In genomic region chr12:67758119-67758873, GRCh38 we compare ENCODE assay signal across 11 cellular contexts.
DNase-seq lines count a peak whose midpoint lies in the region; ATAC-seq, FAIRE-seq and TF ChIP-seq lines count a peak whose summit lies in the region.
"Had no signal": no experiment of that assay in that cellular context is flagged by ENCODE, and none has a peak within 500 bp of the region (broad histone marks: within the 10 kb centered on the region; RNA-seq: fewer than 3 reads in every experiment).

No MANE protein-coding gene starts in this region.

- H3K9me2 ChIP-seq in SU-DHL-6 (replicated peaks; ENCODE audit: insufficient read depth, low read length), result no peaks in the 10 kb centered on the region

- H3K4me3 ChIP-seq in SU-DHL-6 (ENCODE audit: insufficient read depth, low read length, poor library complexity, severe bottlenecking) (no peak overlapping the region), vagina (no peak overlapping the region)

- H3K9ac ChIP-seq in SU-DHL-6 (ENCODE audit: low read length), result no peak overlapping the region

- peak overlapping the region; percentile 36 for H3K4me2 ChIP-seq in SU-DHL-6 (ENCODE audit: low read depth, low read length, poor library complexity, severe bottlenecking)

- H3K27me3 ChIP-seq in SU-DHL-6 (ENCODE audit: low read length), result no peaks in the 10 kb centered on the region
- no peaks in the 10 kb centered on the region for H3K27me3 ChIP-seq in vagina

- H3K4me1 ChIP-seq in vagina, result no peaks in the 10 kb centered on the region

- H2AFZ ChIP-seq in SU-DHL-6 (ENCODE audit: low read depth, low read length, severe bottlenecking), result no peak overlapping the region

- H3F3A ChIP-seq in SU-DHL-6 (ENCODE audit: insufficient read depth), result no peaks in the 10 kb centered on the region

- intact Hi-C loops in vagina (cut with DNase I), result no loop called here
- intact Hi-C loops in activated CD4-positive, alpha-beta T cell treated with anti-CD3 and anti-CD28 coated beads, Interleukin-2, amount 10 ng/mL, durations not matched to agents 24 days and 14 days (cut with micrococcal nuclease), result no loop called here

- no peak overlapping the region for H3K4me3 Mint-ChIP-seq in endothelial cell (ENCODE audit: unreplicated experiment)
- no peak overlapping the region for H3K4me3 Mint-ChIP-seq in effector memory CD8-positive, alpha-beta T cell
- H3K4me3 Mint-ChIP-seq in activated CD4-positive, alpha-beta T cell treated with anti-CD3 and anti-CD28 coated beads, Interleukin-2, amount 10 ng/mL, durations not matched to agents 24 days and 14 days, result no peak overlapping the region

- ATAC-seq in GM21367 (IDR thresholded peaks at IDR 0.05; ENCODE audit: unreplicated experiment) (peak; percentile 99), HG03135 (IDR thresholded peaks at IDR 0.05; ENCODE audit: unreplicated experiment) (peak; percentile 98)
- no peak for ATAC-seq in effector memory CD8-positive, alpha-beta T cell (replicated peaks)

- no peaks in the 10 kb centered on the region for H3K36me3 ChIP-seq in SU-DHL-6 (ENCODE audit: low read length)
- H3K36me3 ChIP-seq in vagina, result no peaks in the 10 kb centered on the region

- peaks cover 16% of the 10 kb centered on the region for H3K4me1 Mint-ChIP-seq in endothelial cell (ENCODE audit: unreplicated experiment)
- H3K4me1 Mint-ChIP-seq in effector memory CD8-positive, alpha-beta T cell (ENCODE audit: low read depth in 2 of 2), result no peaks in the 10 kb centered on the region
- peaks cover 2% of the 10 kb centered on the region for H3K4me1 Mint-ChIP-seq in activated CD4-positive, alpha-beta T cell treated with anti-CD3 and anti-CD28 coated beads, Interleukin-2, amount 10 ng/mL, durations not matched to agents 24 days and 14 days

- no peaks in the 10 kb centered on the region for H3K36me3 Mint-ChIP-seq in endothelial cell (ENCODE audit: low read depth, unreplicated experiment)
- no peaks in the 10 kb centered on the region for H3K36me3 Mint-ChIP-seq in effector memory CD8-positive, alpha-beta T cell (ENCODE audit: insufficient read depth)
- H3K36me3 Mint-ChIP-seq in activated CD4-positive, alpha-beta T cell treated with anti-CD3 and anti-CD28 coated beads, Interleukin-2, amount 10 ng/mL, durations not matched to agents 24 days and 14 days (ENCODE audit: low read depth), result no peaks in the 10 kb centered on the region

- no peak overlapping the region for H3K27ac Mint-ChIP-seq in endothelial cell (ENCODE audit: unreplicated experiment)
- H3K27ac Mint-ChIP-seq in effector memory CD8-positive, alpha-beta T cell, result no peak overlapping the region
- H3K27ac Mint-ChIP-seq in activated CD4-positive, alpha-beta T cell treated with anti-CD3 and anti-CD28 coated beads, Interleukin-2, amount 10 ng/mL, durations not matched to agents 24 days and 14 days, result no peak overlapping the region

- H3K9me3 ChIP-seq in SU-DHL-6 (ENCODE audit: insufficient read depth, low read length) (no peaks in the 10 kb centered on the region), vagina (no peaks in the 10 kb centered on the region)

- TF ChIP-seq POLR2A in vagina (IDR thresholded peaks at IDR 0.05), result no peak

- H3K9me3 Mint-ChIP-seq in endothelial cell (ENCODE audit: unreplicated experiment), result no peaks in the 10 kb centered on the region
- no peaks in the 10 kb centered on the region for H3K9me3 Mint-ChIP-seq in effector memory CD8-positive, alpha-beta T cell
- H3K9me3 Mint-ChIP-seq in activated CD4-positive, alpha-beta T cell treated with anti-CD3 and anti-CD28 coated beads, Interleukin-2, amount 10 ng/mL, durations not matched to agents 24 days and 14 days, result peaks cover 9% of the 10 kb centered on the region

- peaks cover 4% of the 10 kb centered on the region for H3K27me3 Mint-ChIP-seq in endothelial cell (ENCODE audit: unreplicated experiment)
- H3K27me3 Mint-ChIP-seq in effector memory CD8-positive, alpha-beta T cell, result peaks cover 0 to 6% of the 10 kb centered on the region in 2 donors
- H3K27me3 Mint-ChIP-seq in activated CD4-positive, alpha-beta T cell treated with anti-CD3 and anti-CD28 coated beads, Interleukin-2, amount 10 ng/mL, durations not matched to agents 24 days and 14 days, result peaks cover 1% of the 10 kb centered on the region

- DNase-seq in GM18507 (ENCODE audit: extremely low spot score, insufficient read length, low read depth) (peak; percentile 20), endothelial cell (ENCODE audit: low spot score) (no peak), vagina (ENCODE audit: extremely low spot score in 2 of 2) (no peak)
- DNase-seq in effector memory CD8-positive, alpha-beta T cell, result no peak
- no peak for DNase-seq in activated CD4-positive, alpha-beta T cell treated with anti-CD3 and anti-CD28 coated beads, Interleukin-2, amount 10 ng/mL, durations not matched to agents 24 days and 14 days
- DNase-seq: activated CD8-positive, alpha-beta memory T cell treated with anti-CD3 and anti-CD28 coated beads, Interleukin-2, amount 50 U/mL, for 48 hours; DMS79 treated with DMSO at 0.1 percent for 48 hours had no signal

- no peaks in the 10 kb centered on the region for H4K20me1 ChIP-seq in SU-DHL-6 (ENCODE audit: low read depth, low read length)

- peak; percentile 90 for FAIRE-seq in GM18507 (lab: Jason Lieb, UNC)
- FAIRE-seq: keratinocyte had no signal

- H3K79me2 ChIP-seq in SU-DHL-6 (ENCODE audit: insufficient read depth, low read length), result no peaks in the 10 kb centered on the region

- H3K27ac ChIP-seq in SU-DHL-6 (ENCODE audit: low read depth, low read length) (peak overlapping the region; percentile 56), vagina (no peak overlapping the region)

- no peak for TF ChIP-seq CTCF in SU-DHL-6 (IDR thresholded peaks at IDR 0.05; ENCODE audit: insufficient read depth, low read length, poor library complexity, severe bottlenecking)
- TF ChIP-seq CTCF in endothelial cell (IDR thresholded peaks at IDR 0.05; ENCODE audit: unreplicated experiment), result no peak
- TF ChIP-seq CTCF in vagina (IDR thresholded peaks at IDR 0.05), result no peak
